In genomic region chr20:760751-761417, GRCh38 we compare ENCODE assay signal across 8 cellular contexts. TPM values are rescaled to one million over a fixed set of nuclear protein-coding genes. Genes with fewer than 3 reads are reported as not detected.
DNase-seq lines count a peak whose midpoint lies in the region; ATAC-seq and TF ChIP-seq lines count a peak whose summit lies in the region.

No MANE protein-coding gene starts in this region.

- no peak overlapping the region for H3K4me3 ChIP-seq in GM23248
- no peak overlapping the region for H3K4me3 ChIP-seq in heart right ventricle

- H3K9me3 ChIP-seq in GM23248 (ENCODE audit: low read depth): no peaks in the 10 kb centered on the region
- H3K9me3 ChIP-seq in heart right ventricle: no peaks in the 10 kb centered on the region

- no peaks in the 10 kb centered on the region for H3F3A ChIP-seq in GM23248 (ENCODE audit: insufficient read depth)

- TF ChIP-seq CTCF in heart right ventricle (IDR thresholded peaks at IDR 0.05): peak; percentile 37 to 78 (median 71)

- H3K9me3 Mint-ChIP-seq in activated CD8-positive, alpha-beta memory T cell treated with anti-CD3 and anti-CD28 coated beads, Interleukin-2, amount 10 ng/mL, durations not matched to agents 7 days and 5 days (ENCODE audit: low read depth): no peaks in the 10 kb centered on the region

- H3K36me3 ChIP-seq in GM23248 (ENCODE audit: low read depth): no peaks in the 10 kb centered on the region
- H3K36me3 ChIP-seq in heart right ventricle: peaks cover 0 to 29% (median 0%) of the 10 kb centered on the region in 9 donors

- WGBS in GM23248 (ENCODE audit: low coverage in 1 of 2, low lambda C conversion rate in 2 of 2, missing lambda C conversion rate in 2 of 2), 2 experiments: 29 to 30% methylated on average over 37 to 42 of the region's 44 CpGs
- 42 to 47% methylated on average over 44 of the region's 44 CpGs for WGBS in heart right ventricle, 2 donors

- in situ Hi-C loops in GM23248 (cut with MboI): no loop called here

- H3K36me3 Mint-ChIP-seq in activated CD8-positive, alpha-beta memory T cell treated with anti-CD3 and anti-CD28 coated beads, Interleukin-2, amount 10 ng/mL, durations not matched to agents 7 days and 5 days: no peaks in the 10 kb centered on the region

- peaks cover 31% of the 10 kb centered on the region for H3K27me3 ChIP-seq in GM23248 (replicated peaks; ENCODE audit: insufficient read depth)
- peaks cover 0 to 12% (median 7%) of the 10 kb centered on the region in 7 donors for H3K27me3 ChIP-seq in heart right ventricle

- intact Hi-C loops in heart right ventricle (cut with DNase I): no loop called here

- H3K79me2 ChIP-seq in GM23248 (ENCODE audit: insufficient read depth): no peaks in the 10 kb centered on the region

- H3K4me1 Mint-ChIP-seq in activated CD8-positive, alpha-beta memory T cell treated with anti-CD3 and anti-CD28 coated beads, Interleukin-2, amount 10 ng/mL, durations not matched to agents 7 days and 5 days: no peaks in the 10 kb centered on the region

- H2AFZ ChIP-seq in GM23248: no peak overlapping the region

- H3K27me3 Mint-ChIP-seq in activated CD8-positive, alpha-beta memory T cell treated with anti-CD3 and anti-CD28 coated beads, Interleukin-2, amount 10 ng/mL, durations not matched to agents 7 days and 5 days: peaks cover 12% of the 10 kb centered on the region

- H3K4me3 Mint-ChIP-seq in activated CD8-positive, alpha-beta memory T cell treated with anti-CD3 and anti-CD28 coated beads, Interleukin-2, amount 10 ng/mL, durations not matched to agents 7 days and 5 days: no peak overlapping the region

- ATAC-seq in activated CD8-positive, alpha-beta memory T cell treated with anti-CD3 and anti-CD28 coated beads, Interleukin-2, amount 10 ng/mL, durations not matched to agents 7 days and 5 days: peak; percentile 58
- ATAC-seq in heart right ventricle (peak; percentile 17 to 67 (median 47)), GM21825 (IDR thresholded peaks at IDR 0.05; ENCODE audit: unreplicated experiment) (no peak)

- no peak overlapping the region for H3K27ac Mint-ChIP-seq in activated CD8-positive, alpha-beta memory T cell treated with anti-CD3 and anti-CD28 coated beads, Interleukin-2, amount 10 ng/mL, durations not matched to agents 7 days and 5 days

- H4K20me1 ChIP-seq in GM23248 (ENCODE audit: insufficient read depth): no peaks in the 10 kb centered on the region

- H3K27ac ChIP-seq in GM23248 (no peak overlapping the region), heart right ventricle (no peak overlapping the region)

- no peak overlapping the region for H3K9ac ChIP-seq in GM23248

- CTCF ChIA-PET in activated CD8-positive, alpha-beta memory T cell treated with anti-CD3 and anti-CD28 coated beads, Interleukin-2, amount 10 ng/mL, durations not matched to agents 7 days and 5 days (lab: Charles Lee): interaction anchor here (0.6 to 2.1 kb wide), 9 partner anchors 9 to 216 kb away, joined by 3 to 13 read pairs (median 3); no protein-coding TSS in a partner anchor

- no peak overlapping the region for H3K4me2 ChIP-seq in GM23248 (ENCODE audit: unreplicated experiment)

- no peaks in the 10 kb centered on the region for H3K9me2 ChIP-seq in GM23248 (ENCODE audit: insufficient read depth)

- H3K4me1 ChIP-seq in GM23248 (ENCODE audit: insufficient read depth): no peaks in the 10 kb centered on the region
- H3K4me1 ChIP-seq in heart right ventricle: peaks cover 0 to 20% (median 6%) of the 10 kb centered on the region in 9 donors

- DNase-seq in 8988T (peak; percentile 57), GM23248 (peak; percentile 48), heart right ventricle (peak in 1 of 2 donors; percentile 21), SIG-M5 treated with dmso at 0.1 percent for 504 hours (lab: John Stamatoyannopoulos, UW; ENCODE audit: unreplicated experiment) (no peak), kidney glomerular epithelial cell (lab: John Stamatoyannopoulos, UW) (no peak)
- DNase-seq in activated CD8-positive, alpha-beta memory T cell treated with anti-CD3 and anti-CD28 coated beads, Interleukin-2, amount 10 ng/mL, durations not matched to agents 7 days and 5 days: peak; percentile 48
- DNase-seq in stimulated activated CD4-positive, alpha-beta T cell treated with anti-CD3 and anti-CD28 coated beads, Interleukin-2, amount 100 ng/mL, for 24 hours: peak; percentile 42 to 63

RNA-seq across cellular contexts. Expression of gene SLC52A3, which starts 7.4 kb away (rescaled TPM):
- total RNA-seq in GM23248 (2014; rRNA removed; shearing (Covaris generic)): not detected in 2 replicates
- polyA plus RNA-seq in GM23248 (2016; fragmentation: Nextera tagmentation; extraction: Ambion mirVana) (not detected in 2 replicates), heart right ventricle (1 to 10 TPM; 2.8 to 3.6 TPM)
- total RNA-seq in activated CD8-positive, alpha-beta memory T cell treated with anti-CD3 and anti-CD28 coated beads, Interleukin-2, amount 10 ng/mL, durations not matched to agents 7 days and 5 days: not detected
- 1 to 10 TPM; 1.5 to 5.7 (median 2.6) TPM for total RNA-seq in heart right ventricle

Comparison
In these comparisons a context has a peak if more than half of its experiments do, and no peak if none do; other contexts are left out.
1. DNase-seq: peak in 8988T (single experiment), GM23248 (single experiment), activated CD8-positive, alpha-beta memory T cell treated with anti-CD3 and anti-CD28 coated beads, Interleukin-2, amount 10 ng/mL, durations not matched to agents 7 days and 5 days (single experiment) and stimulated activated CD4-positive, alpha-beta T cell treated with anti-CD3 and anti-CD28 coated beads, Interleukin-2, amount 100 ng/mL, for 24 hours (2 of 2); none in SIG-M5 treated with dmso at 0.1 percent for 504 hours (single experiment) and kidney glomerular epithelial cell (single experiment).